26 cellular contexts compared by ENCODE assay signal in the genomic region with DNA sequence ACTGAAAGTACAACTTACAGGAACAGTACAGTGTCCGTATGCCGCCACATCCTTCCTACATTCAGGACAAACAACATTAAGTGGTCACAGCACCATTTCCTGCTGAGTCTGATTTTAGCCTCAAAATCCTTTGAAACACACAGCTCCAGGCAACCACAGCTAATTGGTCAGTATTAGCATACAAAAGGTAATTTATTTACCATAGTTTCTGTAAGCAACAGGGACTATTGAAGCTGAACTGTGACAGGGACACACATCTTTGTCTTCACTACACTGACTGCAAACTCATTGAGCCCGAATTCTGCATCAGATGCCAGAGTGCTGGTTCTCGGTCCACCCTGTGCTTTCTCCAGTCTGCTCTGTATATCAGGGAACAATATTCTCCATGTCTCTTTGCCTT.
"Had no signal": no experiment of that assay in that cellular context is flagged by ENCODE, and none has a peak within 500 bp of the region (broad histone marks: within the 10 kb centered on the region; RNA-seq: fewer than 3 reads in every experiment).

No MANE protein-coding gene starts in this region.

- H3K27me3 ChIP-seq: ascending aorta, breast epithelium, cardiac muscle cell, colonic mucosa had no signal

- H3K4me1 ChIP-seq: ascending aorta, breast epithelium, colonic mucosa had no signal

- H3K4me1 Mint-ChIP-seq: activated CD4-positive, alpha-beta memory T cell treated with anti-CD3 and anti-CD28 coated beads, Interleukin-2, amount 10 ng/mL, durations not matched to agents 7 days and 5 days; activated CD4-positive, alpha-beta T cell treated with anti-CD3 and anti-CD28 coated beads, Interleukin-2, amount 10 ng/mL, durations not matched to agents 7 days and 5 days; activated naive CD4-positive, alpha-beta T cell treated with anti-CD3 and anti-CD28 coated beads, Interleukin-2, amount 10 ng/mL, durations not matched to agents 7 days and 5 days; activated naive CD8-positive, alpha-beta T cell treated with anti-CD3 and anti-CD28 coated beads, Interleukin-2, amount 10 ng/mL, durations not matched to agents 7 days and 5 days; brain had no signal

- H3K9me3 Mint-ChIP-seq: activated CD4-positive, alpha-beta memory T cell treated with anti-CD3 and anti-CD28 coated beads, Interleukin-2, amount 10 ng/mL, durations not matched to agents 7 days and 5 days; activated CD4-positive, alpha-beta T cell treated with anti-CD3 and anti-CD28 coated beads, Interleukin-2, amount 10 ng/mL, durations not matched to agents 7 days and 5 days; activated naive CD4-positive, alpha-beta T cell treated with anti-CD3 and anti-CD28 coated beads, Interleukin-2, amount 10 ng/mL, durations not matched to agents 7 days and 5 days; activated naive CD8-positive, alpha-beta T cell treated with anti-CD3 and anti-CD28 coated beads, Interleukin-2, amount 10 ng/mL, durations not matched to agents 7 days and 5 days had no signal

- H3K27me3 Mint-ChIP-seq: activated CD4-positive, alpha-beta memory T cell treated with anti-CD3 and anti-CD28 coated beads, Interleukin-2, amount 10 ng/mL, durations not matched to agents 7 days and 5 days; activated CD4-positive, alpha-beta T cell treated with anti-CD3 and anti-CD28 coated beads, Interleukin-2, amount 10 ng/mL, durations not matched to agents 7 days and 5 days; activated naive CD4-positive, alpha-beta T cell treated with anti-CD3 and anti-CD28 coated beads, Interleukin-2, amount 10 ng/mL, durations not matched to agents 7 days and 5 days; activated T-cell treated with anti-CD3 and anti-CD28 coated beads, Interleukin-2, amount 50 U/mL, for 24 hours; brain had no signal

- DNase-seq: activated CD4-positive, alpha-beta memory T cell treated with anti-CD3 and anti-CD28 coated beads, Interleukin-2, amount 10 ng/mL, durations not matched to agents 7 days and 5 days; activated CD4-positive, alpha-beta T cell treated with anti-CD3 and anti-CD28 coated beads for 1 hour; activated CD4-positive, alpha-beta T cell treated with anti-CD3 and anti-CD28 coated beads for 4 hours; activated CD4-positive, alpha-beta T cell treated with anti-CD3 and anti-CD28 coated beads, Interleukin-2, amount 10 ng/mL, durations not matched to agents 7 days and 5 days; activated CD4-positive, alpha-beta T cell treated with anti-CD3 and anti-CD28 coated beads, Interleukin-2, amount 50 U/mL, for 4 hours; activated CD8-positive, alpha-beta memory T cell treated with anti-CD3 and anti-CD28 coated beads, Interleukin-2, amount 50 U/mL, for 48 hours; activated gamma-delta T cell; activated naive CD4-positive, alpha-beta T cell; activated naive CD4-positive, alpha-beta T cell treated with anti-CD3 and anti-CD28 coated beads, Interleukin-2, amount 10 ng/mL, durations not matched to agents 7 days and 5 days; activated naive CD8-positive, alpha-beta T cell treated with anti-CD3 and anti-CD28 coated beads, Interleukin-2, amount 10 ng/mL, durations not matched to agents 7 days and 5 days; activated T-cell treated with anti-CD3 and anti-CD28 coated beads for 4 hours; activated T-cell treated with anti-CD3 and anti-CD28 coated beads, Interleukin-2, amount 50 U/mL, for 24 hours; activated T-cell treated with anti-CD3 and anti-CD28 coated beads, Interleukin-2, amount 50 U/mL, for 72 hours; central memory CD4-positive, alpha-beta T cell; cerebellar nuclear complex; colonic mucosa; effector CD8-positive, alpha-beta T cell; foreskin fibroblast; head of caudate nucleus; T-helper 2 cell had no signal

- H3K4me3 ChIP-seq: ascending aorta, breast epithelium, cardiac muscle cell, colonic mucosa had no signal

- H3K36me3 ChIP-seq: ascending aorta, breast epithelium, cardiac muscle cell, colonic mucosa had no signal

- H3K36me3 Mint-ChIP-seq: activated naive CD4-positive, alpha-beta T cell treated with anti-CD3 and anti-CD28 coated beads, Interleukin-2, amount 10 ng/mL, durations not matched to agents 7 days and 5 days; activated naive CD4-positive, alpha-beta T cell treated with anti-CD3 and anti-CD28 coated beads, Interleukin-2, amount 50 U/mL, for 72 hours; activated naive CD8-positive, alpha-beta T cell treated with anti-CD3 and anti-CD28 coated beads, Interleukin-2, amount 10 ng/mL, durations not matched to agents 7 days and 5 days; brain had no signal

- H3K27ac Mint-ChIP-seq: activated CD4-positive, alpha-beta memory T cell treated with anti-CD3 and anti-CD28 coated beads, Interleukin-2, amount 10 ng/mL, durations not matched to agents 7 days and 5 days; activated CD4-positive, alpha-beta T cell treated with anti-CD3 and anti-CD28 coated beads, Interleukin-2, amount 10 ng/mL, durations not matched to agents 7 days and 5 days; activated naive CD4-positive, alpha-beta T cell treated with anti-CD3 and anti-CD28 coated beads, Interleukin-2, amount 10 ng/mL, durations not matched to agents 7 days and 5 days; activated naive CD4-positive, alpha-beta T cell treated with anti-CD3 and anti-CD28 coated beads, Interleukin-2, amount 50 U/mL, for 72 hours; activated naive CD8-positive, alpha-beta T cell treated with anti-CD3 and anti-CD28 coated beads, Interleukin-2, amount 10 ng/mL, durations not matched to agents 7 days and 5 days; activated T-cell treated with anti-CD3 and anti-CD28 coated beads, Interleukin-2, amount 50 U/mL, for 24 hours; activated T-cell treated with anti-CD3 and anti-CD28 coated beads, Interleukin-2, amount 50 U/mL, for 72 hours; brain had no signal

- ATAC-seq: activated naive CD4-positive, alpha-beta T cell treated with anti-CD3 and anti-CD28 coated beads, Interleukin-2, amount 50 U/mL, for 72 hours; activated T-cell treated with anti-CD3 and anti-CD28 coated beads, Interleukin-2, amount 50 U/mL, for 72 hours; esophagus mucosa had no signal

- H3K9me3 ChIP-seq: ascending aorta, colonic mucosa had no signal

- H3K4me3 Mint-ChIP-seq: activated CD4-positive, alpha-beta memory T cell treated with anti-CD3 and anti-CD28 coated beads, Interleukin-2, amount 10 ng/mL, durations not matched to agents 7 days and 5 days; activated CD4-positive, alpha-beta T cell treated with anti-CD3 and anti-CD28 coated beads, Interleukin-2, amount 10 ng/mL, durations not matched to agents 7 days and 5 days; activated naive CD4-positive, alpha-beta T cell treated with anti-CD3 and anti-CD28 coated beads, Interleukin-2, amount 10 ng/mL, durations not matched to agents 7 days and 5 days; activated naive CD8-positive, alpha-beta T cell treated with anti-CD3 and anti-CD28 coated beads, Interleukin-2, amount 10 ng/mL, durations not matched to agents 7 days and 5 days; activated T-cell treated with anti-CD3 and anti-CD28 coated beads, Interleukin-2, amount 50 U/mL, for 24 hours; activated T-cell treated with anti-CD3 and anti-CD28 coated beads, Interleukin-2, amount 50 U/mL, for 72 hours; brain had no signal

- H3K27ac ChIP-seq: ascending aorta, breast epithelium, cardiac muscle cell, colonic mucosa had no signal
